Comparison of ENCODE assay signal across 22 cellular contexts in the genomic region with DNA sequence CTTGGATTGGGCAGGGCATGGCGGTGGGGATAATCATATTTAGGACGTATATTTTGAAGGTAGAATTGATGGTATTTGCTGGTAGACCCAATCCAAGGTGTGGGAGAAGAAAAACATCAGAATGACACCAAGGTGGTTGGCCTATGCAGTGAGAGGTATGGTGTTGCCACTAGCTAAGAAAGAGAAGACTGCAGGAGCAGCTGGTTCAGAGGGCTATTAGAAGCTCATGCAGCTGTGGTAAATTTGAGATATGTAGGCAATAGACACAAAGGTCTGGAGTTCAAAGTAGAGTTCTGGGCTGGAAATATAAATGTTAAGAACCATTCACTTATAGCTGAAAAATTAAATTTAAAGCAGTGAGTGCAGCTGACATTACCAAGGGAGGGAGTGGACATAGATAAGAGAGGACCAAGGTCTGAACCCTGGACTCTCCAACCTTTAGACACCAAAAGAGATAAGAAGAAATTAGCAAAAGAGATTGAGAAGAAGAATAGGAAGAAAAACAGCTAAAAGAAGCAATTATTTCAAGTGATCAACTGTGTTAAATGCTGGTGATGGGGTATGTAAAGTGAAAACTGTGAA.
"Had no signal": no experiment of that assay in that cellular context is flagged by ENCODE, and none has a peak within 500 bp of the region (broad histone marks: within the 10 kb centered on the region; RNA-seq: fewer than 3 reads in every experiment).

No MANE protein-coding gene starts in this region.

- H3K4me3 ChIP-seq: coronary artery, dorsolateral prefrontal cortex, esophagus muscularis mucosa, gastroesophageal sphincter, heart left ventricle, left ventricle myocardium inferior, lower lobe of right lung had no signal

- H3K4me1 ChIP-seq: esophagus muscularis mucosa, foreskin keratinocyte, gastroesophageal sphincter, heart left ventricle, left ventricle myocardium inferior, lower lobe of right lung had no signal

- H3K4me1 Mint-ChIP-seq: naive B cell had no signal

- H3K27ac Mint-ChIP-seq: immature natural killer cell, naive B cell had no signal

- H3K36me3 Mint-ChIP-seq: immature natural killer cell, naive B cell had no signal

- H3K27ac ChIP-seq: coronary artery, dorsolateral prefrontal cortex, esophagus muscularis mucosa, foreskin keratinocyte, gastroesophageal sphincter, heart left ventricle, left ventricle myocardium inferior, lower lobe of right lung had no signal

- H3K9me3 ChIP-seq: esophagus muscularis mucosa, gastroesophageal sphincter, heart left ventricle, left ventricle myocardium inferior, lower lobe of right lung had no signal

- DNase-seq: dermis blood vessel endothelial cell; dorsolateral prefrontal cortex; effector CD4-positive, alpha-beta T cell; effector memory CD4-positive, alpha-beta T cell; foreskin keratinocyte; heart left ventricle; hippocampal formation; immature natural killer cell; islet precursor cell; kidney; kidney glomerular epithelial cell; left ventricle myocardium inferior; lower lobe of right lung; mesendoderm; midbrain; naive B cell had no signal

- H3K4me3 Mint-ChIP-seq: immature natural killer cell, naive B cell had no signal

- H3K36me3 ChIP-seq: esophagus muscularis mucosa, gastroesophageal sphincter, heart left ventricle, left ventricle myocardium inferior, lower lobe of right lung had no signal

- H3K9me3 Mint-ChIP-seq: immature natural killer cell, naive B cell had no signal

- H3K27me3 ChIP-seq: esophagus muscularis mucosa, foreskin keratinocyte, gastroesophageal sphincter had no signal

- ATAC-seq: foreskin keratinocyte, gastroesophageal sphincter, heart left ventricle, lower lobe of right lung had no signal

- FAIRE-seq: colon, endothelial cell of umbilical vein, frontal cortex, kidney had no signal
